In genomic region chr19:49906879-49907564, GRCh38 we compare ENCODE assay signal across 19 cellular contexts. TPM values are rescaled to one million over a fixed set of nuclear protein-coding genes. Genes with fewer than 3 reads are reported as not detected.
A peak's percentile ranks its signal among the peaks of the same experiment; 100 is the strongest.
DNase-seq lines count a peak whose midpoint lies in the region; ATAC-seq and TF ChIP-seq lines count a peak whose summit lies in the region.
"Had no signal": no experiment of that assay in that cellular context is flagged by ENCODE, and none has a peak within 500 bp of the region (broad histone marks: within the 10 kb centered on the region; RNA-seq: fewer than 3 reads in every experiment).

No MANE protein-coding gene starts in this region.

- CTCF ChIA-PET in A673 (lab: Charles Lee), result no interaction called here

- no peaks in the 10 kb centered on the region for H4K20me1 ChIP-seq in SU-DHL-6 (ENCODE audit: low read depth, low read length)

- no peaks in the 10 kb centered on the region for H3K9me2 ChIP-seq in SU-DHL-6 (replicated peaks; ENCODE audit: insufficient read depth, low read length)

- H3K36me3 ChIP-seq in A673 (ENCODE audit: insufficient read depth, low read length, poor library complexity, severe bottlenecking) (peaks cover 48% of the 10 kb centered on the region), SU-DHL-6 (ENCODE audit: low read length) (no peaks in the 10 kb centered on the region)

- no peak for DNase-seq in A673 (ENCODE audit: low spot score)
- DNase-seq in inferior parietal cortex (ENCODE audit: extremely low spot score), result peak; percentile 45
- DNase-seq in amniotic stem cell (lab: John Stamatoyannopoulos, UW), result no peak
- no peak for DNase-seq in NCI-H2107 treated with DMSO at 0.1 percent for 48 hours (lab: John Stamatoyannopoulos, UW; ENCODE audit: unreplicated experiment)
- DNase-seq: activated CD4-positive, alpha-beta T cell treated with anti-CD3 and anti-CD28 coated beads, Interleukin-2, amount 50 U/mL, for 1 hour; activated effector memory CD4-positive, alpha-beta T cell treated with anti-CD3 and anti-CD28 coated beads, Interleukin-2, amount 50 U/mL, for 16 hours; DMS153; endodermal cell; gastrocnemius medialis; Kasumi-1; NCI-H1694 treated with DMSO at 0.1 percent for 48 hours; NCI-H510A; T-cell; upper lobe of left lung had no signal

- intact Hi-C loops in A673 (cut with micrococcal nuclease; ENCODE audit: unreplicated experiment), result no loop called here

- peak; percentile 27 for ATAC-seq in GM18502 (IDR thresholded peaks at IDR 0.05; ENCODE audit: poor library complexity, unreplicated experiment)
- ATAC-seq in HG03342 (IDR thresholded peaks at IDR 0.05; ENCODE audit: unreplicated experiment), result no peak
- ATAC-seq in activated CD4-positive, CD25-positive, alpha-beta regulatory T cell treated with anti-CD3 and anti-CD28 coated beads, Interleukin-2, amount 50 U/mL, for 24 hours, result no peak
- ATAC-seq: gastrocnemius medialis, T-cell had no signal

- H3K9me3 ChIP-seq in A673 (ENCODE audit: low read depth, low read length, poor library complexity, severe bottlenecking), result no peaks in the 10 kb centered on the region
- no peaks in the 10 kb centered on the region for H3K9me3 ChIP-seq in SU-DHL-6 (ENCODE audit: insufficient read depth, low read length)
- H3K9me3 ChIP-seq: gastrocnemius medialis, upper lobe of left lung had no signal

- H3K4me3 ChIP-seq in A673 (ENCODE audit: low read depth, low read length, poor library complexity, severe bottlenecking), result no peak overlapping the region
- no peak overlapping the region for H3K4me3 ChIP-seq in SU-DHL-6 (ENCODE audit: insufficient read depth, low read length, poor library complexity, severe bottlenecking)
- H3K4me3 ChIP-seq: gastrocnemius medialis, upper lobe of left lung had no signal

- POLR2A ChIA-PET in A673 (lab: Charles Lee; ENCODE audit: low non-redundant PET), result interaction anchor here (0.7 kb wide), 1 partner anchor 10 kb away, joined by 15 read pairs; the partner anchor contains the start of gene IL4I1

- TF ChIP-seq CTCF in A673 (conservative IDR thresholded peaks at IDR 0.05; ENCODE audit: low read depth, low read length), result no peak
- no peak for TF ChIP-seq CTCF in SU-DHL-6 (IDR thresholded peaks at IDR 0.05; ENCODE audit: insufficient read depth, low read length, poor library complexity, severe bottlenecking)

- peaks cover 18% of the 10 kb centered on the region; the same call in 1 of the 2 replicates for H3F3A ChIP-seq in SU-DHL-6 (ENCODE audit: insufficient read depth)

- H3K4me2 ChIP-seq in SU-DHL-6 (ENCODE audit: low read depth, low read length, poor library complexity, severe bottlenecking), result no peak overlapping the region

- H2AFZ ChIP-seq in SU-DHL-6 (ENCODE audit: low read depth, low read length, severe bottlenecking), result no peak overlapping the region
- H2AFZ ChIP-seq: parathyroid adenoma had no signal

- no peak overlapping the region for H3K9ac ChIP-seq in SU-DHL-6 (ENCODE audit: low read length)
- H3K9ac ChIP-seq: parathyroid adenoma had no signal

- H3K27me3 ChIP-seq in A673 (replicated peaks; ENCODE audit: insufficient read depth, low read depth, low read length, poor library complexity), result no peaks in the 10 kb centered on the region
- no peaks in the 10 kb centered on the region for H3K27me3 ChIP-seq in SU-DHL-6 (ENCODE audit: low read length)
- H3K27me3 ChIP-seq: gastrocnemius medialis, upper lobe of left lung had no signal

- no peaks in the 10 kb centered on the region for H3K4me1 ChIP-seq in A673 (ENCODE audit: insufficient read depth, low read length, poor library complexity, severe bottlenecking)
- H3K4me1 ChIP-seq: parathyroid adenoma had no signal

- no peak overlapping the region for H3K27ac ChIP-seq in A673 (ENCODE audit: low read depth, low read length, poor library complexity, severe bottlenecking)
- peak overlapping the region; percentile 46 for H3K27ac ChIP-seq in SU-DHL-6 (ENCODE audit: low read depth, low read length)
- H3K27ac ChIP-seq: gastrocnemius medialis, parathyroid adenoma, upper lobe of left lung had no signal

- H3K79me2 ChIP-seq in SU-DHL-6 (ENCODE audit: insufficient read depth, low read length), result 0 out of 2 replicates have a peak, but pooled peaks cover 4% of the 10 kb centered on the region

- TSS peak; percentile 57 for BruUV-seq in A673 (replicated peaks; lab: Mats Ljungman, UMichigan)

RNA-seq across cellular contexts. Expression of gene IL4I1, which starts 10.3 kb away (rescaled TPM):
- total RNA-seq in A673 (2021), result 1.3 TPM in 2 replicates

RNA-seq across cellular contexts. Expression of gene ATF5, which starts 22.0 kb away (rescaled TPM):
- total RNA-seq in A673 (2021), result 302 and 322 TPM in 2 replicates

RNA-seq across cellular contexts. Expression of gene NUP62, which starts 22.3 kb away (rescaled TPM):
- 98.5 and 100 TPM in 2 replicates for total RNA-seq in A673 (2021)

RNA-seq across cellular contexts. Expression of gene TBC1D17, which starts 29.5 kb away (rescaled TPM):
- 35.1 and 40.0 TPM in 2 replicates for total RNA-seq in A673 (2021)

RNA-seq across cellular contexts. Expression of gene AKT1S1, which starts 29.9 kb away (rescaled TPM):
- total RNA-seq in A673 (2021), result 80.3 and 81.5 TPM in 2 replicates
